In the genomic region with DNA sequence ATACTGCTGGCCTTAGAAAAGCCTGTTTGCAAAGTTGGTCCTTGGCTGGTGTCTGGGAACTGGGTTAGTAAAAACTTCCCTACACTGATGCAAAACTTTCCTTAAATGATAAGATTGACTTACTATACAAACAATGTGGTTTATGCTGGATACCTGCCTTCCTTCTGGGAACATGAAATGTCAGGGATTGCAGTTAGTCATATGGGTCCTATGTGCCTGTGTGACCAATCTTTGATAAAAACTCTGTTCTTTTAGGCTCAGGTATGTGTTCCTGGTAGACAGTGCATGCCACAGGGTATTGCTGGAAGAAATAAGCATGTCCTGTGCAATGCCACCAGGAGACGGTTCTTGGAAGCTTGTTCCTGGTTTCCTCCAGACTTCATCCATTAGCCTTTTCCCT, we compare ENCODE assay signal across 23 cellular contexts.
A peak's percentile ranks its signal among the peaks of the same experiment; 100 is the strongest.
DNase-seq lines count a peak whose midpoint lies in the region; ATAC-seq and TF ChIP-seq lines count a peak whose summit lies in the region.
"Had no signal": no experiment of that assay in that cellular context is flagged by ENCODE, and none has a peak within 500 bp of the region (broad histone marks: within the 10 kb centered on the region; RNA-seq: fewer than 3 reads in every experiment).

No MANE protein-coding gene starts in this region.

- H3K4me1 ChIP-seq in breast epithelium: no peaks in the 10 kb centered on the region
- H3K4me1 ChIP-seq: Peyer's patch, SJSA1 had no signal

- no peak overlapping the region for H3K27ac Mint-ChIP-seq in MCF 10A (ENCODE audit: low read depth, unreplicated experiment)
- H3K27ac Mint-ChIP-seq: stimulated activated naive B cell treated with anti-CD40 and anti-IgM and Interleukin-4, amounts not matched to agents 10 μg/mL and 1 μg/mL and 100 μg/mL, for 72 hours; T-helper 1 cell treated with Interleukin-12 subunit alpha and Interleukin-12 subunit beta and Interleukin-4 antibody, amounts not matched to agents 30 μg/mL and 1 μg/mL, for 36 hours had no signal

- CTCF ChIA-PET in MCF 10A (lab: Yijun Ruan, JAX): interaction anchor here (1.2 to 1.6 kb wide), 4 partner anchors 19 to 28 kb away, joined by 3 to 6 read pairs (median 4); no protein-coding TSS in a partner anchor

- H3K27ac ChIP-seq in breast epithelium: no peak overlapping the region
- H3K27ac ChIP-seq: 22Rv1, cardiac muscle cell, Peyer's patch, SJSA1, VCaP had no signal

- H3K27me3 Mint-ChIP-seq in MCF 10A (ENCODE audit: insufficient read depth, unreplicated experiment): no peaks in the 10 kb centered on the region

- POLR2A ChIA-PET in MCF 10A (lab: Yijun Ruan, JAX): no interaction called here

- TF ChIP-seq POLR2A in breast epithelium (IDR thresholded peaks at IDR 0.05): no peak

- H3K36me3 ChIP-seq in breast epithelium: no peaks in the 10 kb centered on the region
- H3K36me3 ChIP-seq: cardiac muscle cell, Peyer's patch, SJSA1 had no signal

- no TSS peak for BruUV-seq in MCF 10A (replicated peaks; lab: Mats Ljungman, UMichigan)

- no peaks in the 10 kb centered on the region for H3K27me3 ChIP-seq in breast epithelium
- H3K27me3 ChIP-seq: Peyer's patch, SJSA1 had no signal

- H3K9me3 Mint-ChIP-seq in MCF 10A (ENCODE audit: unreplicated experiment): no peaks in the 10 kb centered on the region
- H3K9me3 Mint-ChIP-seq: stimulated activated naive B cell treated with anti-CD40 and anti-IgM and Interleukin-4, amounts not matched to agents 10 μg/mL and 1 μg/mL and 100 μg/mL, for 72 hours; T-helper 1 cell treated with Interleukin-12 subunit alpha and Interleukin-12 subunit beta and Interleukin-4 antibody, amounts not matched to agents 30 μg/mL and 1 μg/mL, for 36 hours had no signal

- intact Hi-C loops in MCF 10A (cut with micrococcal nuclease): no loop called here
- intact Hi-C loops in breast epithelium (cut with DNase I; ENCODE audit: low total_unique reads): no loop called here

- no peaks in the 10 kb centered on the region for H3K4me1 Mint-ChIP-seq in MCF 10A (ENCODE audit: insufficient read depth, unreplicated experiment)
- H3K4me1 Mint-ChIP-seq: stimulated activated naive B cell treated with anti-CD40 and anti-IgM and Interleukin-4, amounts not matched to agents 10 μg/mL and 1 μg/mL and 100 μg/mL, for 72 hours had no signal

- DNase-seq in MCF 10A (ENCODE audit: unreplicated experiment): peak; percentile 16
- no peak for DNase-seq in breast epithelium (ENCODE audit: low spot score in 2 of 2)
- DNase-seq in cardiac fibroblast (ENCODE audit: low read depth in 2 of 2): peak; percentile 24 to 32
- peak; percentile 30 for DNase-seq in iris pigment epithelial cell (ENCODE audit: low read depth)
- no peak for DNase-seq in UCSD-AML1 (lab: John Stamatoyannopoulos, UW; ENCODE audit: unreplicated experiment)
- DNase-seq in SW 1271 (lab: John Stamatoyannopoulos, UW): no peak
- DNase-seq: activated effector memory CD4-positive, alpha-beta T cell treated with Interleukin-2 at 50 U/mL for 16 hours; dermis blood vessel endothelial cell; hypothalamus; NCI-H1105 treated with DMSO at 0.1 percent for 48 hours; NCI-H2081 treated with DMSO at 0.1 percent for 48 hours; NCI-H510A treated with DMSO at 0.1 percent for 48 hours; Peyer's patch; stimulated activated CD4-positive, alpha-beta T cell treated with anti-CD3 and anti-CD28 coated beads, Interleukin-2, amount 100 ng/mL, for 48 hours; stimulated activated naive B cell treated with anti-CD40 and anti-IgM and Interleukin-4, amounts not matched to agents 10 μg/mL and 1 μg/mL and 100 μg/mL, for 72 hours had no signal

- no peak for TF ChIP-seq CTCF in MCF 10A (IDR thresholded peaks at IDR 0.05; ENCODE audit: unreplicated experiment)
- no peak for TF ChIP-seq CTCF in breast epithelium (IDR thresholded peaks at IDR 0.05)
- no peak for TF ChIP-seq CTCF in cardiac fibroblast (IDR thresholded peaks at IDR 0.05; ENCODE audit: low read depth, low read length)

- H3K4me3 ChIP-seq in breast epithelium (no peak overlapping the region), cardiac fibroblast (replicated peaks in 1 of 2; ENCODE audit: low read depth in 2 of 2, low read length in 2 of 2) (no peak overlapping the region)
- H3K4me3 ChIP-seq: cardiac muscle cell, lung, Peyer's patch, SJSA1 had no signal

- no peak for ATAC-seq in GM21423 (IDR thresholded peaks at IDR 0.05; ENCODE audit: unreplicated experiment)
- no peak for ATAC-seq in GM18870 (IDR thresholded peaks at IDR 0.05; ENCODE audit: unreplicated experiment)
- ATAC-seq: stimulated activated naive B cell treated with anti-CD40 and anti-IgM and Interleukin-4, amounts not matched to agents 10 μg/mL and 1 μg/mL and 100 μg/mL, for 72 hours had no signal

- H3K36me3 Mint-ChIP-seq in MCF 10A (ENCODE audit: insufficient read depth, unreplicated experiment): no peaks in the 10 kb centered on the region
- H3K36me3 Mint-ChIP-seq: stimulated activated naive B cell treated with anti-CD40 and anti-IgM and Interleukin-4, amounts not matched to agents 10 μg/mL and 1 μg/mL and 100 μg/mL, for 72 hours had no signal

- no peaks in the 10 kb centered on the region for H3K9me3 ChIP-seq in breast epithelium
- H3K9me3 ChIP-seq: Peyer's patch, SJSA1 had no signal

- no peak overlapping the region for H3K4me3 Mint-ChIP-seq in MCF 10A (ENCODE audit: unreplicated experiment)
- H3K4me3 Mint-ChIP-seq: stimulated activated naive B cell treated with anti-CD40 and anti-IgM and Interleukin-4, amounts not matched to agents 10 μg/mL and 1 μg/mL and 100 μg/mL, for 72 hours; T-helper 1 cell treated with Interleukin-12 subunit alpha and Interleukin-12 subunit beta and Interleukin-4 antibody, amounts not matched to agents 30 μg/mL and 1 μg/mL, for 36 hours had no signal

Comparison
In these comparisons a context has a peak if more than half of its experiments do, and no peak if none do; other contexts are left out.
1. DNase-seq: peak in MCF 10A (single experiment), cardiac fibroblast (2 of 2) and iris pigment epithelial cell (single experiment); none in breast epithelium (0 of 2), UCSD-AML1 (single experiment) and SW 1271 (0 of 2).